ENCODE assay signal across 21 cellular contexts in the genomic region with DNA sequence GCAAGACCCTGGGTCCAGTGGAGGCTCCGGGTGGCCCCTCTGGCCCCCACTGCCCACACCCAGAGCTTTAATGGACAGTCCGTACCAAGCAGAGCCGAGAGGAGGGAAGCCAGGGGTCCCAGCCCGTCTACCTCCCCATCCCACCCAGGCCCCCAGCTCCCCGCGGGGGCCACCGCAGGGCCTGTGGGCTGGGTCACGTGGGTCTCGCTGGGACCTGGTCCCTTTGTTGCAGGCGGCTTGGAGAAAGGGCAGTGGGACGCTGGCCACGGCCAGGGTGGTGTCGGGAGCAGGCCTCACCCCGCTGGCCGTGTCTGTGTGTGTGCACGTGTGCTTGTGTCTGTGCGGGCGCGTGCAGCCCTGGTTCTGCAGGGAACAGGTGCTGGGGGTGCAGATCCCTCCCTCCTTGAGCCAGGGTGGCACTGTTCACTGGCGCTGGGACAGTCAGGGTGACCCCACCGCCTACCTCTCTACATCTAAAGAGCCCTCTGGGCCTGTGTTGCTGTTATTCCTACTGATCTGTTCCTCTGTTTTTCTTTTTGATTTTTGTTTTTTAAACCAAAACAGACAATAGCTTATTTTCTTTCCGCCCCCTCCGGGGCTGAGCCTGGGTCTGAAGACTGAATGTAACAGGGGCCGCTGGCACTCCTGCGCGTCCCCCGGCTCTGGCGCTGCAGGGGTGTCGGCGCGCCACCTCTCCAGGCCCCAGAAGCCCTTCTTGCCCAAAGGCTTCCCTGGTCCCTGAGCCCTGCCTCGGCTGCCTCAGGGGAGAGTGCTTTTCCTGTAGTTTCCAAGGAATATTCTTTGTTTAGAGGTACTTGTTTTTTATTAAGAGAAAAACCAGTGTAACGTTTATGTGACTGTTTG. TPM values are rescaled to one million over a fixed set of nuclear protein-coding genes. Genes with fewer than 3 reads are reported as not detected.
DNase-seq lines count a peak whose midpoint lies in the region; ATAC-seq, FAIRE-seq and TF ChIP-seq lines count a peak whose summit lies in the region.
"Had no signal": no experiment of that assay in that cellular context is flagged by ENCODE, and none has a peak within 500 bp of the region (broad histone marks: within the 10 kb centered on the region; RNA-seq: fewer than 3 reads in every experiment).

No MANE protein-coding gene starts in this region.

- BruUV-seq in K562 (replicated peaks; lab: Mats Ljungman, UMichigan) (no TSS peak), MCF 10A (replicated peaks; lab: Mats Ljungman, UMichigan) (no TSS peak)

- H3K4me2 ChIP-seq in K562 (ENCODE audit: insufficient read depth, low read length), result no peak overlapping the region
- H3K4me2 ChIP-seq: A549 had no signal

- peaks cover 79% of the 10 kb centered on the region for H3K36me3 ChIP-seq in K562 (ENCODE audit: control insufficient read depth, insufficient read depth, low read length)
- H3K36me3 ChIP-seq in lower lobe of right lung, result peaks cover 35% of the 10 kb centered on the region

- no peak for TF ChIP-seq CTCF in K562 (IDR thresholded peaks at IDR 0.05 in 2 of 3, conservative IDR thresholded peaks at IDR 0.05 in 1 of 3; ENCODE audit: insufficient read depth in 2 of 3, low read depth in 1 of 3, low read length in 3 of 3)
- TF ChIP-seq CTCF in lower lobe of right lung (IDR thresholded peaks at IDR 0.05), result no peak
- TF ChIP-seq CTCF in MCF 10A (IDR thresholded peaks at IDR 0.05; ENCODE audit: unreplicated experiment), result no peak

- no peak overlapping the region for H3K27ac ChIP-seq in K562 (ENCODE audit: extremely low read depth, low read depth, low read length)
- H3K27ac ChIP-seq in lower lobe of right lung, result no peak overlapping the region
- H3K27ac ChIP-seq: A549, gastrocnemius medialis, Peyer's patch had no signal

- H3K4me1 ChIP-seq in K562 (replicated peaks in 1 of 2; ENCODE audit: control insufficient read depth in 2 of 2, insufficient read depth in 2 of 2, low read length in 2 of 2) (peaks cover 0 to 80% of the 10 kb centered on the region in 2 experiments; a peak in 3 of 5 replicates), lower lobe of right lung (no peaks in the 10 kb centered on the region)
- H3K4me1 ChIP-seq: A549, Peyer's patch had no signal

- no peak overlapping the region for H2AFZ ChIP-seq in K562 (ENCODE audit: low read depth, low read length)

- FAIRE-seq in K562 (lab: Jason Lieb, UNC), result no peak
- FAIRE-seq: A549, H54, keratinocyte had no signal

- H3K9ac ChIP-seq in K562 (ENCODE audit: insufficient read depth in 1 of 2, low read depth in 2 of 2, low read length in 2 of 2), result peak overlapping the region in 1 of 2 experiments; percentile 73; a peak in 2 of 4 replicates

- POLR2A ChIA-PET in K562 (lab: Yijun Ruan, JAX) (interaction anchor here (0.6 to 1.2 kb wide), 3 partner anchors 206 to 877 kb away, joined by 3 read pairs; no protein-coding TSS in a partner anchor), MCF 10A (lab: Yijun Ruan, JAX) (no interaction called here)

- ATAC-seq in activated CD8-positive, alpha-beta memory T cell treated with anti-CD3 and anti-CD28 coated beads, Interleukin-2, amount 10 ng/mL, durations not matched to agents 7 days and 5 days, result no peak
- ATAC-seq in K562 (no peak), lower lobe of right lung (no peak)
- ATAC-seq: gastrocnemius medialis had no signal

- WGBS in K562 (ENCODE audit: insufficient coverage, low coverage, missing lambda C conversion rate), result 93% methylated on average over 33 of the region's 33 CpGs

- intact Hi-C loops in K562 (cut with micrococcal nuclease), result no loop called here
- intact Hi-C loops in lower lobe of right lung (cut with DNase I), result no loop called here
- intact Hi-C loops in MCF 10A (cut with micrococcal nuclease), result no loop called here

- H3K9me3 ChIP-seq in K562 (replicated peaks; ENCODE audit: control insufficient read depth, insufficient read depth, low read depth, low read length), result no peaks in the 10 kb centered on the region
- no peaks in the 10 kb centered on the region for H3K9me3 ChIP-seq in lower lobe of right lung
- H3K9me3 ChIP-seq: A549, gastrocnemius medialis, Peyer's patch had no signal

- peak; percentile 32 for TF ChIP-seq POLR2A in K562 (conservative IDR thresholded peaks at IDR 0.05)

- H3K4me1 Mint-ChIP-seq in activated CD8-positive, alpha-beta memory T cell treated with anti-CD3 and anti-CD28 coated beads, Interleukin-2, amount 10 ng/mL, durations not matched to agents 7 days and 5 days, result no peaks in the 10 kb centered on the region
- no peaks in the 10 kb centered on the region for H3K4me1 Mint-ChIP-seq in MCF 10A (ENCODE audit: insufficient read depth, unreplicated experiment)

- CTCF ChIA-PET in activated CD8-positive, alpha-beta memory T cell treated with anti-CD3 and anti-CD28 coated beads, Interleukin-2, amount 10 ng/mL, durations not matched to agents 7 days and 5 days (lab: Charles Lee), result no interaction called here
- CTCF ChIA-PET in K562 (lab: Yijun Ruan, JAX; ENCODE audit: low intra/inter-chr PET ratio) (no interaction called here), MCF 10A (lab: Yijun Ruan, JAX) (interaction anchor here (0.6 kb wide), 1 partner anchor 524 kb away, joined by 4 read pairs; no protein-coding TSS in a partner anchor)

- H3K79me2 ChIP-seq in K562 (ENCODE audit: control insufficient read depth, insufficient read depth, low read length), result peaks cover 42% of the 10 kb centered on the region

- peaks cover 25% of the 10 kb centered on the region for H3K9me1 ChIP-seq in K562 (ENCODE audit: control insufficient read depth, insufficient read depth, low read length)

- no peaks in the 10 kb centered on the region for H3K27me3 Mint-ChIP-seq in activated CD8-positive, alpha-beta memory T cell treated with anti-CD3 and anti-CD28 coated beads, Interleukin-2, amount 10 ng/mL, durations not matched to agents 7 days and 5 days
- H3K27me3 Mint-ChIP-seq in MCF 10A (ENCODE audit: insufficient read depth, unreplicated experiment), result no peaks in the 10 kb centered on the region

- H3K9me3 Mint-ChIP-seq in activated CD8-positive, alpha-beta memory T cell treated with anti-CD3 and anti-CD28 coated beads, Interleukin-2, amount 10 ng/mL, durations not matched to agents 7 days and 5 days (ENCODE audit: low read depth), result no peaks in the 10 kb centered on the region
- H3K9me3 Mint-ChIP-seq in MCF 10A (ENCODE audit: unreplicated experiment), result no peaks in the 10 kb centered on the region

- H3K27me3 ChIP-seq in K562 (ENCODE audit: control insufficient read depth in 2 of 2, insufficient read depth in 2 of 2, low read length in 2 of 2), result no peaks in the 10 kb centered on the region
- H3K27me3 ChIP-seq in lower lobe of right lung (ENCODE audit: low read depth), result no peaks in the 10 kb centered on the region
- H3K27me3 ChIP-seq: gastrocnemius medialis, Peyer's patch had no signal

- in situ Hi-C loops in K562 (cut with MboI), result no loop called here

- no peak for TF ChIP-seq EP300 in K562 (IDR thresholded peaks at IDR 0.05; ENCODE audit: low read length)

- TF ChIP-seq RAD21 in K562 (CRISPR knock-in tag; conservative IDR thresholded peaks at IDR 0.05 in 1 of 2, IDR thresholded peaks at IDR 0.05 in 1 of 2), result no peak

- DNase-seq in activated CD8-positive, alpha-beta memory T cell treated with anti-CD3 and anti-CD28 coated beads, Interleukin-2, amount 10 ng/mL, durations not matched to agents 7 days and 5 days, result peak; percentile 33
- no peak for DNase-seq in activated CD8-positive, alpha-beta memory T cell treated with anti-CD3 and anti-CD28 coated beads for 24 hours
- no peak for DNase-seq in K562 (ENCODE audit: extremely low read depth in 1 of 4, low spot score in 3 of 4)
- peak; percentile 35 for DNase-seq in lower lobe of right lung
- peak; percentile 16 for DNase-seq in stimulated activated CD8-positive, alpha-beta memory T cell treated with anti-CD3 and anti-CD28 coated beads, Interleukin-4, amount 100 ng/mL, for 48 hours
- DNase-seq in MCF 10A (ENCODE audit: unreplicated experiment), result no peak
- DNase-seq in HuH-7.5 (ENCODE audit: low spot score), result no peak
- no peak for DNase-seq in UCSD-AML1 (lab: John Stamatoyannopoulos, UW; ENCODE audit: unreplicated experiment)
- DNase-seq: activated CD4-positive, CD25-positive, alpha-beta regulatory T cell; amygdala; Calu3; caudate nucleus; erythroblast; gastrocnemius medialis; NCI-H1105; NK-92 treated with Interleukin-12 subunit alpha and Interleukin-12 subunit beta, amount 100 ng/mL, for 24 hours; substantia nigra had no signal

- no peaks in the 10 kb centered on the region for H3K36me3 Mint-ChIP-seq in activated CD8-positive, alpha-beta memory T cell treated with anti-CD3 and anti-CD28 coated beads, Interleukin-2, amount 10 ng/mL, durations not matched to agents 7 days and 5 days
- peaks cover 6% of the 10 kb centered on the region for H3K36me3 Mint-ChIP-seq in MCF 10A (ENCODE audit: insufficient read depth, unreplicated experiment)

- H3K27ac Mint-ChIP-seq in activated CD8-positive, alpha-beta memory T cell treated with anti-CD3 and anti-CD28 coated beads, Interleukin-2, amount 10 ng/mL, durations not matched to agents 7 days and 5 days, result no peak overlapping the region
- H3K27ac Mint-ChIP-seq in MCF 10A (ENCODE audit: low read depth, unreplicated experiment), result no peak overlapping the region

- H3K4me3 ChIP-seq in K562 (no peak overlapping the region), lower lobe of right lung (no peak overlapping the region)
- H3K4me3 ChIP-seq: A549, gastrocnemius medialis, Peyer's patch had no signal

- peaks cover 75% of the 10 kb centered on the region for H4K20me1 ChIP-seq in K562 (replicated peaks; ENCODE audit: control insufficient read depth, insufficient read depth, low read length)

- no peak overlapping the region for H3K4me3 Mint-ChIP-seq in activated CD8-positive, alpha-beta memory T cell treated with anti-CD3 and anti-CD28 coated beads, Interleukin-2, amount 10 ng/mL, durations not matched to agents 7 days and 5 days
- H3K4me3 Mint-ChIP-seq in MCF 10A (ENCODE audit: unreplicated experiment), result no peak overlapping the region

RNA-seq across cellular contexts. Expression of a gene that starts 20.1 kb away (rescaled TPM):
- total RNA-seq in activated CD8-positive, alpha-beta memory T cell treated with anti-CD3 and anti-CD28 coated beads, Interleukin-2, amount 10 ng/mL, durations not matched to agents 7 days and 5 days, result 1 to 10 TPM in 1 of 2 experiments, under 1 TPM in 1; 0.99 to 1.1 TPM
- 5.4 and 9.0 TPM in 2 replicates for total RNA-seq in K562 (2011; cell fraction: chromatin; rRNA removed; ENCODE audit: low replicate concordance)
- total RNA-seq in K562 (2011; cell fraction: nucleolus; rRNA removed), result 9.5 and 10.3 TPM in 2 replicates
- total RNA-seq in K562 (2011; cell fraction: nucleoplasm; rRNA removed), result 7.1 and 8.9 TPM in 2 replicates
- 3.4 and 4.6 TPM in 2 replicates for total RNA-seq in K562 (2014; rRNA removed)
- 0.41 and 0.84 TPM in 2 replicates for total RNA-seq in K562 (2014; rRNA removed; fragmentation: Illumina TruSeq; extraction: Trizol)
- total RNA-seq in K562 (2015; rRNA removed; fragmentation: Illumina TruSeq; extraction: Trizol), result 1.1 and 1.6 TPM in 2 replicates
- total RNA-seq in K562 (2021), result 5.8 and 7.1 TPM in 2 replicates
- polyA plus RNA-seq in K562 (2011; rRNA removed), result 2.1 and 3.1 TPM in 2 replicates
- polyA plus RNA-seq in K562 (2011; cell fraction: cytosol; rRNA removed), result 5.0 and 11.5 TPM in 2 replicates
- 13.1 and 16.7 TPM in 2 replicates for polyA plus RNA-seq in K562 (2011; cell fraction: nucleus; rRNA removed)
- 5.2 and 9.2 TPM in 2 replicates for polyA plus RNA-seq in K562 (2012)
- 0.82 and 1.1 TPM in 2 replicates for polyA plus RNA-seq in K562 (2014; fragmentation: Illumina TruSeq; extraction: Trizol)
- under 1 TPM; 0.15 to 0.28 TPM for polyA plus RNA-seq in K562 (2014; fragmentation: Nextera tagmentation; extraction: Ambion mirVana)
- 4.0 and 6.5 TPM in 2 replicates for polyA plus RNA-seq in K562 (2014; rRNA removed)
- 0.46 and 0.93 TPM in 2 replicates for polyA minus RNA-seq in K562 (2011; rRNA and poly(A)+ RNA removed)
- polyA minus RNA-seq in K562 (2011; cell fraction: cytosol; rRNA and poly(A)+ RNA removed), result 2.4 and 4.9 TPM in 2 replicates
- polyA minus RNA-seq in K562 (2011; cell fraction: nucleus; rRNA and poly(A)+ RNA removed), result 2.4 and 3.0 TPM in 2 replicates
- 3.5 TPM for total RNA-seq in lower lobe of right lung
- 0.75 and 1.4 TPM in 2 replicates for total RNA-seq in MCF 10A (2022)

RNA-seq across cellular contexts. Expression of a gene that starts 29.9 kb away (rescaled TPM):
- 1 to 10 TPM; 4.2 to 4.4 TPM for total RNA-seq in activated CD8-positive, alpha-beta memory T cell treated with anti-CD3 and anti-CD28 coated beads, Interleukin-2, amount 10 ng/mL, durations not matched to agents 7 days and 5 days
- total RNA-seq in K562 (2011; cell fraction: chromatin; rRNA removed; ENCODE audit: low replicate concordance), result 56.9 and 123 TPM in 2 replicates
- total RNA-seq in K562 (2011; cell fraction: nucleolus; rRNA removed), result 77.2 and 88.6 TPM in 2 replicates
- 64.3 and 67.2 TPM in 2 replicates for total RNA-seq in K562 (2011; cell fraction: nucleoplasm; rRNA removed)
- total RNA-seq in K562 (2014; rRNA removed), result 68.3 and 85.5 TPM in 2 replicates
- 25.5 and 25.6 TPM in 2 replicates for total RNA-seq in K562 (2014; rRNA removed; fragmentation: Illumina TruSeq; extraction: Trizol)
- 51.0 and 51.9 TPM in 2 replicates for total RNA-seq in K562 (2015; rRNA removed; fragmentation: Illumina TruSeq; extraction: Trizol)
- total RNA-seq in K562 (2021), result 104 and 117 TPM in 2 replicates
- polyA plus RNA-seq in K562 (2011; rRNA removed), result 19.7 and 20.7 TPM in 2 replicates
- 25.5 and 39.2 TPM in 2 replicates for polyA plus RNA-seq in K562 (2011; cell fraction: cytosol; rRNA removed)
- polyA plus RNA-seq in K562 (2011; cell fraction: nucleus; rRNA removed), result 39.9 and 64.1 TPM in 2 replicates
- 40.2 and 58.7 TPM in 2 replicates for polyA plus RNA-seq in K562 (2012)
- 35.5 and 50.6 TPM in 2 replicates for polyA plus RNA-seq in K562 (2014; fragmentation: Illumina TruSeq; extraction: Trizol)
- polyA plus RNA-seq in K562 (2014; fragmentation: Nextera tagmentation; extraction: Ambion mirVana), result 1 to 10 TPM; 1.7 to 2.6 TPM
- 40.8 and 41.4 TPM in 2 replicates for polyA plus RNA-seq in K562 (2014; rRNA removed)
- polyA minus RNA-seq in K562 (2011; rRNA and poly(A)+ RNA removed), result 20.9 and 37.6 TPM in 2 replicates
- 47.0 and 61.2 TPM in 2 replicates for polyA minus RNA-seq in K562 (2011; cell fraction: cytosol; rRNA and poly(A)+ RNA removed)
- polyA minus RNA-seq in K562 (2011; cell fraction: nucleus; rRNA and poly(A)+ RNA removed), result 31.5 and 40.1 TPM in 2 replicates
- total RNA-seq in lower lobe of right lung, result 5.7 TPM
- total RNA-seq in MCF 10A (2022), result 2.2 and 2.5 TPM in 2 replicates

Comparison
In these comparisons a context has a peak if more than half of its experiments do, and no peak if none do; other contexts are left out.
1. DNase-seq: peak in activated CD8-positive, alpha-beta memory T cell treated with anti-CD3 and anti-CD28 coated beads, Interleukin-2, amount 10 ng/mL, durations not matched to agents 7 days and 5 days (single experiment), lower lobe of right lung (single experiment) and stimulated activated CD8-positive, alpha-beta memory T cell treated with anti-CD3 and anti-CD28 coated beads, Interleukin-4, amount 100 ng/mL, for 48 hours (single experiment); none in activated CD8-positive, alpha-beta memory T cell treated with anti-CD3 and anti-CD28 coated beads for 24 hours (single experiment), K562 (0 of 4), MCF 10A (single experiment), HuH-7.5 (single experiment) and UCSD-AML1 (single experiment).